In the genomic region with DNA sequence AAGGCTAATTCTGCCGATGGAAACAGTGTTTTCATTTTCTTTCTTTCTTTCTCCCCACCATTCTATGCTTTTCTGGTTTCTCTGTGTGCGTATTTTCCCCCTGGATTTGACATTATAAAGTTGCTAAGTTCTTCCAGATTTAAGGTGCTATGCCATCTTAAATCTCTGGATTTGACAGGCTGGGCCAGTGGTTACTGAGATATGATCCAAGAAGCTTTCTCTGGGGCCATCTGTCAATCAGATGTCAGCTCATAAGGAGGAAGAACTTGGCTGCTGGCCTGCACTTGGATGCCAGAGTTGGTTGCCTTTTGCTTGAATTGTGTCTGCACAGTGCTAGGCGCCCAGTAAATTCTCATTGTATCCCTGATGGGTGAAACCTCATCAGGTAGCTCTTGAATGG, we compare ENCODE assay signal across 17 cellular contexts. TPM values are rescaled to one million over a fixed set of nuclear protein-coding genes. Genes with fewer than 3 reads are reported as not detected.
A peak's percentile ranks its signal among the peaks of the same experiment; 100 is the strongest.
DNase-seq lines count a peak whose midpoint lies in the region; ATAC-seq and TF ChIP-seq lines count a peak whose summit lies in the region.
"Had no signal": no experiment of that assay in that cellular context is flagged by ENCODE, and none has a peak within 500 bp of the region (broad histone marks: within the 10 kb centered on the region; RNA-seq: fewer than 3 reads in every experiment).

No MANE protein-coding gene starts in this region.

- no peaks in the 10 kb centered on the region for H3K9me3 ChIP-seq in hepatocyte (ENCODE audit: low read depth)
- H3K9me3 ChIP-seq in gastrocnemius medialis = no peaks in the 10 kb centered on the region
- H3K9me3 ChIP-seq: BLaER1 had no signal

- H3K27ac ChIP-seq in hepatocyte = peak overlapping the region; percentile 1
- no peak overlapping the region for H3K27ac ChIP-seq in gastrocnemius medialis
- H3K27ac ChIP-seq: BLaER1 had no signal

- WGBS in hepatocyte (ENCODE audit: low lambda C conversion rate, missing lambda C conversion rate) = 79% methylated on average over 3 of the region's 3 CpGs

- H3K27me3 ChIP-seq in hepatocyte (no peaks in the 10 kb centered on the region), gastrocnemius medialis (peaks cover 0 to 14% (median 13%) of the 10 kb centered on the region in 3 donors)
- H3K27me3 ChIP-seq: BLaER1 had no signal

- H4K20me1 ChIP-seq in hepatocyte (ENCODE audit: insufficient read depth, poor library complexity, severe bottlenecking) = no peaks in the 10 kb centered on the region
- H4K20me1 ChIP-seq: BLaER1 had no signal

- no peaks in the 10 kb centered on the region for H3K4me1 ChIP-seq in hepatocyte (ENCODE audit: insufficient read depth)
- H3K4me1 ChIP-seq in gastrocnemius medialis = no peaks in the 10 kb centered on the region
- H3K4me1 ChIP-seq: BLaER1 had no signal

- H3K4me3 ChIP-seq in hepatocyte = no peak overlapping the region
- H3K4me3 ChIP-seq in gastrocnemius medialis = no peak overlapping the region
- H3K4me3 ChIP-seq: BLaER1, GM12878 had no signal

- no peak for ATAC-seq in gastrocnemius medialis
- no peak for ATAC-seq in GM18873 (IDR thresholded peaks at IDR 0.05; ENCODE audit: low FRiP score, unreplicated experiment)
- ATAC-seq: GM12878 had no signal

- no peak overlapping the region for H3K4me2 ChIP-seq in hepatocyte
- H3K4me2 ChIP-seq: BLaER1 had no signal

- H3K36me3 ChIP-seq in hepatocyte (replicated peaks; ENCODE audit: insufficient read depth, low read depth) (no peaks in the 10 kb centered on the region), gastrocnemius medialis (no peaks in the 10 kb centered on the region)
- H3K36me3 ChIP-seq: BLaER1 had no signal

- intact Hi-C loops in gastrocnemius medialis (cut with DNase I; ENCODE audit: low total_unique reads) = no loop called here

- H3K79me2 ChIP-seq in hepatocyte = no peaks in the 10 kb centered on the region

- TF ChIP-seq POLR2A in gastrocnemius medialis (IDR thresholded peaks at IDR 0.05) = no peak

- no peak overlapping the region for H2AFZ ChIP-seq in hepatocyte

- TF ChIP-seq CTCF in hepatocyte (IDR thresholded peaks at IDR 0.05; ENCODE audit: poor library complexity) (no peak), gastrocnemius medialis (IDR thresholded peaks at IDR 0.05 in 4 of 5, conservative IDR thresholded peaks at IDR 0.05 in 1 of 5) (no peak)

- in situ Hi-C loops in gastrocnemius medialis (cut with MboI; ENCODE audit: low sequenced_read_pairs in 4 of 4) = no loop called here

- DNase-seq in NCI-H524 (lab: John Stamatoyannopoulos, UW) (peak; percentile 9 to 62), NCI-H524 treated with DMSO at 0.1 percent for 48 hours (lab: John Stamatoyannopoulos, UW) (no peak), NCI-H446 (lab: John Stamatoyannopoulos, UW) (peak; percentile 30 to 60), hepatocyte (ENCODE audit: low spot score) (no peak), NAMALWA (ENCODE audit: low spot score) (no peak), gastrocnemius medialis (no peak)
- DNase-seq: 8988T; CD4-positive, alpha-beta memory T cell; DMS53; DND-41; EL; H9 had no signal

- H3K9me2 ChIP-seq in hepatocyte (replicated peaks; ENCODE audit: insufficient read depth) = no peaks in the 10 kb centered on the region

RNA-seq across cellular contexts. Expression of gene SLC2A10, which starts 39.7 kb away (rescaled TPM):
- total RNA-seq in hepatocyte (23.7 and 37.2 TPM in 2 replicates), gastrocnemius medialis (1 to 10 TPM in 3 of 4 donors, under 1 TPM in 1; 0.36 to 4.0 (median 2.4) TPM)
- 23.4 and 28.2 TPM in 2 replicates for polyA plus RNA-seq in hepatocyte
- total RNA-seq: A673; CD4-positive, alpha-beta memory T cell; GM12878 had no signal
- polyA plus RNA-seq: CD14-positive monocyte; CD4-positive, alpha-beta memory T cell; GM12878 had no signal

RNA-seq across cellular contexts. Expression of gene TP53RK, which starts 59.9 kb away (rescaled TPM):
- total RNA-seq in hepatocyte (19.6 and 22.7 TPM in 2 replicates), gastrocnemius medialis (10 to 100 TPM in 3 of 4 donors, 1 to 10 TPM in 1; 8.3 to 17.7 (median 10.9) TPM)
- polyA plus RNA-seq in hepatocyte = 19.8 and 21.4 TPM in 2 replicates

Comparison
In these comparisons a context has a peak if more than half of its experiments do, and no peak if none do; other contexts are left out.
1. DNase-seq: peak in NCI-H524 (2 of 2) and NCI-H446 (2 of 2); none in NCI-H524 treated with DMSO at 0.1 percent for 48 hours (single experiment), hepatocyte (single experiment), NAMALWA (single experiment) and gastrocnemius medialis (0 of 2).